ENCODE assay signal across 8 cellular contexts in the genomic region with DNA sequence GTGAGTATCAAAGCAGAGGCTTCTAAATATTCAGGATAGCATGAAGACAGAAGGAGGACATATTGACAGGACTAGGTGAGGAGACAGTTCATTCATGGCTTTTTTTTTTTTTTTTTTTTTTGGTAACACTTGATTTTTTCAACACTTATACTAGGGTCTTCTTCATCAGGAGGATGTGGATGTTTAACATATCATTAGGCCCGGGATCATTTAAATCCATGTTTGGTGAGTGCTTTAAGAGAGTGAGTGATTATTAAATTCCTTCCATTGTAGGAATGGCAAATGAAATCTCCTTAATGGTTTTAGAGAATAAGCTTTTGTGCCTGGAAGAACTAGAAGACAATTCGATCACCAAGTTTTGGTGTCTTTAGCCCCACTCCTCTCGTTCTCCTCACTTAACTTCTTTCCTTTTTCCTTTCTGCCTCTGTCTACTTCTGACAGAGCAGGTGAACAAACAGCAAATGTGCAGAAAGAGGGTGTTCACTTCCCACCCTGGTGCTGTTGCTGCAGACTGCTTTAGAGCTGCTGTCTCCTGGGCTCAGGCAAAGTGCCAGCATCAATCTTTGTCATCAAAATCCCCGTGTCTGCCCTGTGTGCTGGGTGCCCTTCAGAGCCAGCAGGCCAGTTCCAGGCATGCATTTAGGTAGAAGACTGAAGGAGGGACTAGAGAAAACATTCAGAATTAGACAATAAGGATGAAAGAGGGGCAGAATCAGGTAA. TPM values are rescaled to one million over a fixed set of nuclear protein-coding genes. Genes with fewer than 3 reads are reported as not detected.
DNase-seq lines count a peak whose midpoint lies in the region; ATAC-seq and TF ChIP-seq lines count a peak whose summit lies in the region.

No MANE protein-coding gene starts in this region.

- ATAC-seq in left lung (no peak), HG03439 (IDR thresholded peaks at IDR 0.05; ENCODE audit: unreplicated experiment) (no peak), GM19397 (IDR thresholded peaks at IDR 0.05; ENCODE audit: unreplicated experiment) (no peak)

- intact Hi-C loops in left lung (cut with DNase I) = no loop called here
- intact Hi-C loops in stomach (cut with DNase I; ENCODE audit: low total_unique reads) = no loop called here

- H3K27ac ChIP-seq in left lung = peak overlapping the region; percentile 84 to 96
- H3K27ac ChIP-seq in stomach = peak overlapping the region; percentile 79 to 94 (median 86)

- DNase-seq in DMS53 (lab: John Stamatoyannopoulos, UW) (peak; percentile 81), NCI-H510A treated with DMSO at 0.1 percent for 48 hours (lab: John Stamatoyannopoulos, UW) (peak; percentile 66), left lung (no peak), stomach (peak; percentile 43), SIG-M5 treated with dmso at 0.1 percent for 504 hours (lab: John Stamatoyannopoulos, UW; ENCODE audit: unreplicated experiment) (no peak)
- DNase-seq in activated naive CD8-positive, alpha-beta T cell treated with anti-CD3 and anti-CD28 coated beads for 36 hours = no peak

- H3K36me3 Mint-ChIP-seq in activated naive CD8-positive, alpha-beta T cell treated with anti-CD3 and anti-CD28 coated beads for 36 hours = no peaks in the 10 kb centered on the region

- H3K27me3 Mint-ChIP-seq in activated naive CD8-positive, alpha-beta T cell treated with anti-CD3 and anti-CD28 coated beads for 36 hours = no peaks in the 10 kb centered on the region

- TF ChIP-seq EP300 in stomach (IDR thresholded peaks at IDR 0.05) = no peak

- peaks cover 14 to 79% of the 10 kb centered on the region in 2 donors for H3K4me1 ChIP-seq in left lung
- peaks cover 26 to 54% (median 39%) of the 10 kb centered on the region in 4 donors for H3K4me1 ChIP-seq in stomach

- peaks cover 35% of the 10 kb centered on the region for H3K4me1 Mint-ChIP-seq in activated naive CD8-positive, alpha-beta T cell treated with anti-CD3 and anti-CD28 coated beads for 36 hours

- H3K9me3 ChIP-seq in left lung (no peaks in the 10 kb centered on the region), stomach (no peaks in the 10 kb centered on the region)

- WGBS in stomach, 5 donors = 41 to 48% (median 44%) methylated on average over 4 of the region's 4 CpGs

- H3K9me3 Mint-ChIP-seq in activated naive CD8-positive, alpha-beta T cell treated with anti-CD3 and anti-CD28 coated beads for 36 hours = no peaks in the 10 kb centered on the region

- no peak for TF ChIP-seq POLR2A in stomach (IDR thresholded peaks at IDR 0.05)

- no peak overlapping the region for H3K4me3 ChIP-seq in left lung
- no peak overlapping the region for H3K4me3 ChIP-seq in stomach

- no peaks in the 10 kb centered on the region for H3K27me3 ChIP-seq in left lung
- no peaks in the 10 kb centered on the region for H3K27me3 ChIP-seq in stomach

- TF ChIP-seq CTCF in left lung (IDR thresholded peaks at IDR 0.05) (no peak), stomach (IDR thresholded peaks at IDR 0.05) (no peak)

- no peak overlapping the region for H3K4me3 Mint-ChIP-seq in activated naive CD8-positive, alpha-beta T cell treated with anti-CD3 and anti-CD28 coated beads for 36 hours

- H3K27ac Mint-ChIP-seq in activated naive CD8-positive, alpha-beta T cell treated with anti-CD3 and anti-CD28 coated beads for 36 hours = peak overlapping the region; percentile 94

- H3K36me3 ChIP-seq in left lung (no peaks in the 10 kb centered on the region), stomach (no peaks in the 10 kb centered on the region)

RNA-seq across cellular contexts. Expression of a gene that starts 35.6 kb away (rescaled TPM):
- total RNA-seq in activated naive CD8-positive, alpha-beta T cell treated with anti-CD3 and anti-CD28 coated beads for 36 hours = 100 to 1,000 TPM; 129 to 130 TPM
- total RNA-seq in left lung = 100 to 1,000 TPM; 215 to 217 TPM
- 100 to 1,000 TPM; 133 to 267 (median 172) TPM for total RNA-seq in stomach
- 100 to 1,000 TPM; 129 to 360 (median 194) TPM for polyA plus RNA-seq in stomach

RNA-seq across cellular contexts. Expression of a gene that starts 41.6 kb away (rescaled TPM):
- total RNA-seq in activated naive CD8-positive, alpha-beta T cell treated with anti-CD3 and anti-CD28 coated beads for 36 hours = 10 to 100 TPM; 47.6 to 52.2 TPM
- total RNA-seq in left lung = 10 to 100 TPM; 23.5 to 26.3 TPM
- total RNA-seq in stomach = 10 to 100 TPM; 21.1 to 60.6 (median 32.0) TPM
- polyA plus RNA-seq in stomach = 1 to 10 TPM; 5.0 to 7.9 (median 7.4) TPM

Comparison
In these comparisons a context has a peak if more than half of its experiments do, and no peak if none do; other contexts are left out.
1. DNase-seq: peak in DMS53 (single experiment), NCI-H510A treated with DMSO at 0.1 percent for 48 hours (single experiment) and stomach (single experiment); none in activated naive CD8-positive, alpha-beta T cell treated with anti-CD3 and anti-CD28 coated beads for 36 hours (single experiment), left lung (0 of 2) and SIG-M5 treated with dmso at 0.1 percent for 504 hours (single experiment).